In genomic region chr1:45516465-45516864, GRCh38 we compare ENCODE assay signal across 1 cellular context.
TF ChIP-seq lines count a peak whose summit lies in the region.

No MANE protein-coding gene starts in this region.

TF ChIP-seq in A549, 52 proteins besides CTCF, POLR2A, EP300 and RAD21 (continued from another document):
- no peak for TF ChIP-seq PBX3 (IDR thresholded peaks at IDR 0.05)
- TF ChIP-seq CBX2 (IDR thresholded peaks at IDR 0.05; ENCODE audit: borderline replicate concordance, low read depth), result no peak
- TF ChIP-seq, protein P1, sequence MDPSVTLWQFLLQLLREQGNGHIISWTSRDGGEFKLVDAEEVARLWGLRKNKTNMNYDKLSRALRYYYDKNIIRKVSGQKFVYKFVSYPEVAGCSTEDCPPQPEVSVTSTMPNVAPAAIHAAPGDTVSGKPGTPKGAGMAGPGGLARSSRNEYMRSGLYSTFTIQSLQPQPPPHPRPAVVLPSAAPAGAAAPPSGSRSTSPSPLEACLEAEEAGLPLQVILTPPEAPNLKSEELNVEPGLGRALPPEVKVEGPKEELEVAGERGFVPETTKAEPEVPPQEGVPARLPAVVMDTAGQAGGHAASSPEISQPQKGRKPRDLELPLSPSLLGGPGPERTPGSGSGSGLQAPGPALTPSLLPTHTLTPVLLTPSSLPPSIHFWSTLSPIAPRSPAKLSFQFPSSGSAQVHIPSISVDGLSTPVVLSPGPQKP (IDR thresholded peaks at IDR 0.05; ENCODE audit: low read depth, low read length), result no peak
- TF ChIP-seq ZC3H11A (IDR thresholded peaks at IDR 0.05), result no peak
- TF ChIP-seq RFX5 (IDR thresholded peaks at IDR 0.05), result no peak
- no peak for TF ChIP-seq HDAC2 (IDR thresholded peaks at IDR 0.05)
- TF ChIP-seq FOSB (CRISPR knock-in tag; IDR thresholded peaks at IDR 0.05), result no peak
- TF ChIP-seq MAZ (IDR thresholded peaks at IDR 0.05; ENCODE audit: borderline replicate concordance, low read depth, low read length), result no peak
- TF ChIP-seq, protein P2, sequence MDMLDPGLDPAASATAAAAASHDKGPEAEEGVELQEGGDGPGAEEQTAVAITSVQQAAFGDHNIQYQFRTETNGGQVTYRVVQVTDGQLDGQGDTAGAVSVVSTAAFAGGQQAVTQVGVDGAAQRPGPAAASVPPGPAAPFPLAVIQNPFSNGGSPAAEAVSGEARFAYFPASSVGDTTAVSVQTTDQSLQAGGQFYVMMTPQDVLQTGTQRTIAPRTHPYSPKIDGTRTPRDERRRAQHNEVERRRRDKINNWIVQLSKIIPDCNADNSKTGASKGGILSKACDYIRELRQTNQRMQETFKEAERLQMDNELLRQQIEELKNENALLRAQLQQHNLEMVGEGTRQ (IDR thresholded peaks at IDR 0.05), result no peak
TF ChIP-seq in A549: peak in this region for 0.
